8 cellular contexts compared by ENCODE assay signal in genomic region chr3:58236527-58237237, GRCh38. TPM values are rescaled to one million over a fixed set of nuclear protein-coding genes. Genes with fewer than 3 reads are reported as not detected.
DNase-seq lines count a peak whose midpoint lies in the region; ATAC-seq and TF ChIP-seq lines count a peak whose summit lies in the region.

No MANE protein-coding gene starts in this region.

- intact Hi-C loops in ascending aorta (cut with DNase I) = loop anchor here (1.0 kb wide), 2 partner anchors 19 to 70 kb away; partner anchors contain the start of genes HTD2 and RPP14

- TF ChIP-seq CTCF in ascending aorta (IDR thresholded peaks at IDR 0.05) = no peak

- H3K4me1 Mint-ChIP-seq in activated T-cell treated with anti-CD3 and anti-CD28 coated beads, Interleukin-2, amount 50 U/mL, for 24 hours (ENCODE audit: low read depth) = peaks cover 19% of the 10 kb centered on the region

- H3K27me3 Mint-ChIP-seq in activated T-cell treated with anti-CD3 and anti-CD28 coated beads, Interleukin-2, amount 50 U/mL, for 24 hours = peaks cover 21% of the 10 kb centered on the region

- peak overlapping the region; percentile 90 for H3K27ac Mint-ChIP-seq in activated T-cell treated with anti-CD3 and anti-CD28 coated beads, Interleukin-2, amount 50 U/mL, for 24 hours

- H3K4me3 Mint-ChIP-seq in activated T-cell treated with anti-CD3 and anti-CD28 coated beads, Interleukin-2, amount 50 U/mL, for 24 hours = peak overlapping the region; percentile 82

- H3K27ac ChIP-seq in ascending aorta (peak overlapping the region; percentile 60 to 69), temporal lobe (ENCODE audit: low read depth, low read length) (peak overlapping the region; percentile 62)

- no peak for DNase-seq in activated T-cell treated with anti-CD3 and anti-CD28 coated beads, Interleukin-2, amount 50 U/mL, for 24 hours
- no peak for DNase-seq in activated T-cell treated with anti-CD3 and anti-CD28 coated beads, Interleukin-2, amount 50 U/mL, for 48 hours
- DNase-seq in ascending aorta (ENCODE audit: low spot score in 2 of 2) (peak in 1 of 2 donors; percentile 62), islet precursor cell (peak; percentile 57), SHP77 treated with DMSO at 0.1 percent for 48 hours (lab: John Stamatoyannopoulos, UW) (no peak), NCI-H82 treated with DMSO at 0.1 percent for 48 hours (lab: John Stamatoyannopoulos, UW; ENCODE audit: unreplicated experiment) (no peak)

- H3K36me3 Mint-ChIP-seq in activated T-cell treated with anti-CD3 and anti-CD28 coated beads, Interleukin-2, amount 50 U/mL, for 24 hours (ENCODE audit: low read depth) = peaks cover 6% of the 10 kb centered on the region

- no peaks in the 10 kb centered on the region for H3K9me3 Mint-ChIP-seq in activated T-cell treated with anti-CD3 and anti-CD28 coated beads, Interleukin-2, amount 50 U/mL, for 24 hours

- H3K27me3 ChIP-seq in ascending aorta = no peaks in the 10 kb centered on the region

- peaks cover 0 to 2% of the 10 kb centered on the region in 2 donors for H3K4me1 ChIP-seq in ascending aorta

- H3K36me3 ChIP-seq in ascending aorta = no peaks in the 10 kb centered on the region

- ATAC-seq in HG03521 (IDR thresholded peaks at IDR 0.05; ENCODE audit: unreplicated experiment) = no peak

- H3K4me3 ChIP-seq in ascending aorta = peak overlapping the region; percentile 80 to 81

- no peaks in the 10 kb centered on the region for H3K9me3 ChIP-seq in ascending aorta

RNA-seq across cellular contexts. Expression of gene ABHD6, which starts 0.9 kb away (rescaled TPM):
- total RNA-seq in ascending aorta (6.9 TPM), temporal lobe (21.1 TPM)

RNA-seq across cellular contexts. Expression of gene DNASE1L3, which starts 25.9 kb away (rescaled TPM):
- total RNA-seq in ascending aorta (10.0 TPM), temporal lobe (0.74 TPM)
